ENCODE assay signal across 17 cellular contexts in the genomic region with DNA sequence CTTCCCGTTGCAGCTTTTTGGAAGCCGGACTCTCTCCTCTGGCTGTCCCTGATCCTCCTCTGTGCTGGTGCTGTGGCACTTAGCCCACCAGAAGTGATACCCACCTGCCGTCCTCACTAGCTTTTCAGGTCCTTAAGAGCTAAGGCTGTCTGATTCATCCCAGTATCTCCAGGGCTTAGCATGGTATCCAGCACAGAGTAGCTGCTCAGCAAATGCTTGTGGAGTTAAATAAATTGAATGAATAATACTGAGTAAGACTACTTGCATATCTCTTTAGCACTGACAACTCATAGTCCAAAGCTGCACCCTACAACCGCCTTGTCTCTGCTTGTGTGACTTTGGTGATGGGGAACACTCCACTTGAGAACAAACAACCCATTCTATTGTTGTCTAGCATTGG. TPM values are rescaled to one million over a fixed set of nuclear protein-coding genes. Genes with fewer than 3 reads are reported as not detected.
DNase-seq lines count a peak whose midpoint lies in the region; ATAC-seq and TF ChIP-seq lines count a peak whose summit lies in the region.
"Had no signal": no experiment of that assay in that cellular context is flagged by ENCODE, and none has a peak within 500 bp of the region (broad histone marks: within the 10 kb centered on the region; RNA-seq: fewer than 3 reads in every experiment).

No MANE protein-coding gene starts in this region.

- H3K9me3 ChIP-seq in esophagus squamous epithelium (no peaks in the 10 kb centered on the region), thoracic aorta (no peaks in the 10 kb centered on the region), Peyer's patch (no peaks in the 10 kb centered on the region), tibial artery (no peaks in the 10 kb centered on the region)
- H3K9me3 ChIP-seq: colonic mucosa, thyroid gland had no signal

- intact Hi-C loops in activated CD4-positive, alpha-beta T cell treated with anti-CD3 and anti-CD28 coated beads for 36 hours (cut with DNase I, micrococcal nuclease) = no loop called here
- intact Hi-C loops in activated T-helper 2 cell treated with anti-CD3 and anti-CD28 coated beads, Interferon-gamma antibody, Interleukin-2, Interleukin-4, amounts not matched to agents 10 μg/mL and 5 μg/mL and 100 μg/mL, durations not matched to agents 14 hours and 24 hours and 36 hours (cut with micrococcal nuclease) = loop anchor here (5.0 to 10.0 kb wide), 2 partner anchors 290 to 352 kb away; a partner anchor contains a TSS
- intact Hi-C loops in esophagus squamous epithelium (cut with DNase I) (no loop called here), tibial artery (cut with DNase I; ENCODE audit: low total_unique reads) (loop anchor here (10.0 kb wide), 1 partner anchor 280 kb away; a partner anchor contains a TSS)

- H3K36me3 ChIP-seq in esophagus squamous epithelium (no peaks in the 10 kb centered on the region), thoracic aorta (no peaks in the 10 kb centered on the region), Peyer's patch (no peaks in the 10 kb centered on the region), tibial artery (no peaks in the 10 kb centered on the region)
- H3K36me3 ChIP-seq: colonic mucosa had no signal

- no peak overlapping the region for H3K4me3 Mint-ChIP-seq in activated CD4-positive, alpha-beta T cell treated with anti-CD3 and anti-CD28 coated beads for 36 hours
- no peak overlapping the region for H3K4me3 Mint-ChIP-seq in activated T-helper 2 cell treated with anti-CD3 and anti-CD28 coated beads, Interferon-gamma antibody, Interleukin-2, Interleukin-4, amounts not matched to agents 10 μg/mL and 5 μg/mL and 100 μg/mL, durations not matched to agents 14 hours and 24 hours and 36 hours (ENCODE audit: low read depth)
- H3K4me3 Mint-ChIP-seq: stimulated activated memory B cell treated with anti-CD40 and anti-IgM and Interleukin-4, amounts not matched to agents 10 μg/mL and 1 μg/mL and 100 μg/mL, for 72 hours had no signal

- no peak for ATAC-seq in activated CD4-positive, alpha-beta T cell treated with anti-CD3 and anti-CD28 coated beads for 36 hours
- no peak for ATAC-seq in thoracic aorta (ENCODE audit: insufficient number of reproducible peaks, low FRiP score, low read depth)
- ATAC-seq: left lobe of liver had no signal

- POLR2A ChIA-PET in activated CD4-positive, alpha-beta T cell treated with anti-CD3 and anti-CD28 coated beads for 36 hours (lab: Charles Lee) = interaction anchor here (1.1 to 1.5 kb wide), 2 partner anchors 12 to 143 kb away, joined by 3 read pairs; no protein-coding TSS in a partner anchor

- H3K27me3 ChIP-seq in esophagus squamous epithelium (peaks cover 0 to 10% (median 0%) of the 10 kb centered on the region in 4 donors), thoracic aorta (replicated peaks; ENCODE audit: insufficient read depth) (no peaks in the 10 kb centered on the region), Peyer's patch (no peaks in the 10 kb centered on the region), tibial artery (peaks cover 0 to 3% of the 10 kb centered on the region in 2 donors)
- H3K27me3 ChIP-seq: colonic mucosa, thyroid gland had no signal

- no peaks in the 10 kb centered on the region for H3K36me3 Mint-ChIP-seq in activated CD4-positive, alpha-beta T cell treated with anti-CD3 and anti-CD28 coated beads for 36 hours (ENCODE audit: low read depth)
- no peaks in the 10 kb centered on the region for H3K36me3 Mint-ChIP-seq in activated T-helper 2 cell treated with anti-CD3 and anti-CD28 coated beads, Interferon-gamma antibody, Interleukin-2, Interleukin-4, amounts not matched to agents 10 μg/mL and 5 μg/mL and 100 μg/mL, durations not matched to agents 14 hours and 24 hours and 36 hours (ENCODE audit: low read depth)
- H3K36me3 Mint-ChIP-seq: CD14-positive monocyte; stimulated activated memory B cell treated with anti-CD40 and anti-IgM and Interleukin-4, amounts not matched to agents 10 μg/mL and 1 μg/mL and 100 μg/mL, for 72 hours had no signal

- 64 to 76% methylated on average over 4 of the region's 4 CpGs for WGBS in esophagus squamous epithelium, 2 donors

- DNase-seq in activated CD4-positive, alpha-beta T cell treated with anti-CD3 and anti-CD28 coated beads for 36 hours = no peak
- no peak for DNase-seq in activated CD4-positive, alpha-beta T cell treated with anti-CD3 and anti-CD28 coated beads, Interleukin-2, amount 50 U/mL, for 48 hours
- no peak for DNase-seq in activated T-helper 2 cell treated with anti-CD3 and anti-CD28 coated beads, Interferon-gamma antibody, Interleukin-2, Interleukin-4, amounts not matched to agents 10 μg/mL and 5 μg/mL and 100 μg/mL, durations not matched to agents 14 hours and 24 hours and 36 hours (ENCODE audit: low spot score)
- DNase-seq in esophagus squamous epithelium (lab: John Stamatoyannopoulos, UW) (no peak), thoracic aorta (ENCODE audit: low spot score) (no peak), Peyer's patch (no peak), caudate nucleus (lab: John Stamatoyannopoulos, UW) (no peak), tibial artery (no peak)
- DNase-seq: colonic mucosa; GOT3; NCI-H1694 treated with DMSO at 0.1 percent for 48 hours; NK-92 treated with Interleukin-12 subunit alpha and Interleukin-12 subunit beta, amount 100 ng/mL, for 24 hours; stimulated activated CD4-positive, alpha-beta T cell treated with anti-CD3 and anti-CD28 coated beads, Interleukin-15, amount 100 ng/mL, for 24 hours had no signal

- CTCF ChIA-PET in activated CD4-positive, alpha-beta T cell treated with anti-CD3 and anti-CD28 coated beads for 36 hours (lab: Charles Lee) = no interaction called here

- H3K4me1 ChIP-seq in esophagus squamous epithelium = peaks cover 0 to 24% (median 4%) of the 10 kb centered on the region in 3 donors
- H3K4me1 ChIP-seq in thoracic aorta (ENCODE audit: control insufficient read depth in 1 of 2, low read depth in 2 of 2) = peaks cover 7 to 12% of the 10 kb centered on the region in 2 donors
- H3K4me1 ChIP-seq in Peyer's patch = peaks cover 0 to 4% (median 0%) of the 10 kb centered on the region in 4 donors
- peaks cover 0 to 14% (median 0%) of the 10 kb centered on the region in 4 donors for H3K4me1 ChIP-seq in tibial artery
- H3K4me1 ChIP-seq: colonic mucosa had no signal

- H3K27ac Mint-ChIP-seq in activated CD4-positive, alpha-beta T cell treated with anti-CD3 and anti-CD28 coated beads for 36 hours = peak overlapping the region; percentile 42
- peak overlapping the region; percentile 23 for H3K27ac Mint-ChIP-seq in activated T-helper 2 cell treated with anti-CD3 and anti-CD28 coated beads, Interferon-gamma antibody, Interleukin-2, Interleukin-4, amounts not matched to agents 10 μg/mL and 5 μg/mL and 100 μg/mL, durations not matched to agents 14 hours and 24 hours and 36 hours
- H3K27ac Mint-ChIP-seq: CD14-positive monocyte; stimulated activated memory B cell treated with anti-CD40 and anti-IgM and Interleukin-4, amounts not matched to agents 10 μg/mL and 1 μg/mL and 100 μg/mL, for 72 hours had no signal

- no peak overlapping the region for H3K4me3 ChIP-seq in esophagus squamous epithelium
- no peak overlapping the region for H3K4me3 ChIP-seq in thoracic aorta
- no peak overlapping the region for H3K4me3 ChIP-seq in Peyer's patch
- no peak overlapping the region for H3K4me3 ChIP-seq in tibial artery
- H3K4me3 ChIP-seq: colonic mucosa, thyroid gland had no signal

- peaks cover 20% of the 10 kb centered on the region for H3K4me1 Mint-ChIP-seq in activated CD4-positive, alpha-beta T cell treated with anti-CD3 and anti-CD28 coated beads for 36 hours
- peaks cover 29% of the 10 kb centered on the region for H3K4me1 Mint-ChIP-seq in activated T-helper 2 cell treated with anti-CD3 and anti-CD28 coated beads, Interferon-gamma antibody, Interleukin-2, Interleukin-4, amounts not matched to agents 10 μg/mL and 5 μg/mL and 100 μg/mL, durations not matched to agents 14 hours and 24 hours and 36 hours (ENCODE audit: low read depth)

- no peak for TF ChIP-seq POLR2A in esophagus squamous epithelium (IDR thresholded peaks at IDR 0.05)
- no peak for TF ChIP-seq POLR2A in Peyer's patch (IDR thresholded peaks at IDR 0.05)

- TF ChIP-seq CTCF in esophagus squamous epithelium (IDR thresholded peaks at IDR 0.05) (no peak), thoracic aorta (IDR thresholded peaks at IDR 0.05) (no peak), Peyer's patch (IDR thresholded peaks at IDR 0.05) (no peak), tibial artery (IDR thresholded peaks at IDR 0.05) (no peak)

- H3K27ac ChIP-seq in esophagus squamous epithelium = peak overlapping the region in 3 of 4 donors; percentile 67 to 86 (median 81)
- H3K27ac ChIP-seq in thoracic aorta = peak overlapping the region; percentile 68 to 84
- H3K27ac ChIP-seq in Peyer's patch = no peak overlapping the region
- H3K27ac ChIP-seq in caudate nucleus (ENCODE audit: low read depth, low read length) = no peak overlapping the region
- peak overlapping the region in 1 of 2 donors; percentile 78 for H3K27ac ChIP-seq in tibial artery
- H3K27ac ChIP-seq: colonic mucosa had no signal

- peaks cover 10% of the 10 kb centered on the region for H3K27me3 Mint-ChIP-seq in activated CD4-positive, alpha-beta T cell treated with anti-CD3 and anti-CD28 coated beads for 36 hours
- H3K27me3 Mint-ChIP-seq in activated T-helper 2 cell treated with anti-CD3 and anti-CD28 coated beads, Interferon-gamma antibody, Interleukin-2, Interleukin-4, amounts not matched to agents 10 μg/mL and 5 μg/mL and 100 μg/mL, durations not matched to agents 14 hours and 24 hours and 36 hours (ENCODE audit: low read depth) = peaks cover 21% of the 10 kb centered on the region

- H3K9me3 Mint-ChIP-seq in activated CD4-positive, alpha-beta T cell treated with anti-CD3 and anti-CD28 coated beads for 36 hours (ENCODE audit: low read depth) = no peaks in the 10 kb centered on the region
- H3K9me3 Mint-ChIP-seq in activated T-helper 2 cell treated with anti-CD3 and anti-CD28 coated beads, Interferon-gamma antibody, Interleukin-2, Interleukin-4, amounts not matched to agents 10 μg/mL and 5 μg/mL and 100 μg/mL, durations not matched to agents 14 hours and 24 hours and 36 hours = no peaks in the 10 kb centered on the region
- H3K9me3 Mint-ChIP-seq: CD14-positive monocyte; stimulated activated memory B cell treated with anti-CD40 and anti-IgM and Interleukin-4, amounts not matched to agents 10 μg/mL and 1 μg/mL and 100 μg/mL, for 72 hours had no signal

RNA-seq across cellular contexts. Expression of a gene that starts 7.7 kb away (rescaled TPM):
- 10 to 100 TPM in 1 of 2 experiments, 1 to 10 TPM in 1; 8.7 to 11.1 TPM for total RNA-seq in activated CD4-positive, alpha-beta T cell treated with anti-CD3 and anti-CD28 coated beads for 36 hours
- total RNA-seq in activated T-helper 2 cell treated with anti-CD3 and anti-CD28 coated beads, Interferon-gamma antibody, Interleukin-2, Interleukin-4, amounts not matched to agents 10 μg/mL and 5 μg/mL and 100 μg/mL, durations not matched to agents 14 hours and 24 hours and 36 hours = 10.3 and 14.6 TPM in 2 replicates
- total RNA-seq in esophagus squamous epithelium = 10 to 100 TPM in 2 of 4 donors, 1 to 10 TPM in 2; 8.5 to 14.5 (median 10.3) TPM
- 10 to 100 TPM; 15.0 to 23.2 TPM for total RNA-seq in thoracic aorta
- total RNA-seq in Peyer's patch = 10 to 100 TPM; 12.6 to 18.8 (median 14.3) TPM

Comparison
In these comparisons a context has a peak if more than half of its experiments do, and no peak if none do; other contexts are left out.
1. H3K27ac ChIP-seq: peak in esophagus squamous epithelium (3 of 4) and thoracic aorta (2 of 2); none in Peyer's patch (0 of 4) and caudate nucleus (single experiment).
2. intact Hi-C loops: an anchor here in activated T-helper 2 cell treated with anti-CD3 and anti-CD28 coated beads, Interferon-gamma antibody, Interleukin-2, Interleukin-4, amounts not matched to agents 10 μg/mL and 5 μg/mL and 100 μg/mL, durations not matched to agents 14 hours and 24 hours and 36 hours (5.0 to 10.0 kb wide) and tibial artery (10.0 kb wide); none called in activated CD4-positive, alpha-beta T cell treated with anti-CD3 and anti-CD28 coated beads for 36 hours and esophagus squamous epithelium.